10 cellular contexts compared by ENCODE assay signal in the genomic region with DNA sequence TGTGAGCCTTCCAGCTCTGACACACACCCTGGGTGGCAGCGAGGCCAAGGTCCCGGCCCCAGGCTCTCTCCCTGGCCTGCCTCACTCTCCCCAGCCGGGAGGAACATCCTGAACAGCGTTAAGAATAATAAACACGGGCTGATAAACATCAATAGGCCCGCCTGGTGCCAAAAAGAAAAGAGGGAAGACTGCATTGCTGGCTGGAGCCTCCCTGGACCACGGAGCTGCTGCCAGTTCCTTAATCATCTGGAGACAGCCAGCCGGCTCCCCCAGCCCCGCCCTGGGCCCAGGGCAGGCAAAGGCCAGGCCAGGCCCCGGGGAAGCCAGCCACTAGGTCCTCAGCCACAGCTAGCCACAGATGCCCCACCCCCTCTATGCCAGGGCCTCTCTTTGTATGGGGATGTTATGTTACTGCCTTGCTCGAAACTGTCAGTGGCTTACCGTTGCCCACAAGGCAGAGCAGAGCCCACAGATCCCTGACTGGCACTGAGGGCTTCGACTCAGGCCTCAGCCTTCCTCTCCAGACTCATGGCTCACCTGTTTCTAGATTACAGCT.
DNase-seq lines count a peak whose midpoint lies in the region; ATAC-seq and TF ChIP-seq lines count a peak whose summit lies in the region.
"Had no signal": no experiment of that assay in that cellular context is flagged by ENCODE, and none has a peak within 500 bp of the region (broad histone marks: within the 10 kb centered on the region; RNA-seq: fewer than 3 reads in every experiment).

No MANE protein-coding gene starts in this region.

- TF ChIP-seq CTCF in RWPE1 (conservative IDR thresholded peaks at IDR 0.05; ENCODE audit: low read depth) (no peak), fibroblast of the aortic adventitia (IDR thresholded peaks at IDR 0.05; ENCODE audit: insufficient read depth, low read length) (no peak)

- CTCF ChIA-PET in RWPE1 (lab: Yijun Ruan, JAX), result interaction anchor here (0.6 to 0.7 kb wide), 2 partner anchors 341 to 1465 kb away, joined by 3 read pairs; no protein-coding TSS in a partner anchor

- no peak overlapping the region for H3K4me3 ChIP-seq in fibroblast of the aortic adventitia (ENCODE audit: low read depth, low read length)

- POLR2A ChIA-PET in RWPE1 (lab: Yijun Ruan, JAX; ENCODE audit: low non-redundant PET), result no interaction called here

- intact Hi-C loops in posterior vena cava (cut with DNase I), result no loop called here

- ATAC-seq in GM18519 (IDR thresholded peaks at IDR 0.05; ENCODE audit: low FRiP score, unreplicated experiment), result no peak
- ATAC-seq in HG03432 (IDR thresholded peaks at IDR 0.05; ENCODE audit: unreplicated experiment), result no peak
- ATAC-seq: effector memory CD8-positive, alpha-beta T cell had no signal

- peak; percentile 32 for DNase-seq in Daoy (ENCODE audit: low read depth)
- DNase-seq in RWPE1 (ENCODE audit: low spot score), result peak; percentile 20
- peak; percentile 73 for DNase-seq in fibroblast of the aortic adventitia (ENCODE audit: low read depth)
- DNase-seq in posterior vena cava (ENCODE audit: low spot score), result peak; percentile 83
- DNase-seq in NCI-H187 (lab: John Stamatoyannopoulos, UW), result no peak
- no peak for DNase-seq in SHP77 (lab: John Stamatoyannopoulos, UW)
- DNase-seq: effector memory CD8-positive, alpha-beta T cell; RPMI8226 had no signal

- H3K27ac ChIP-seq in RWPE1, result peak overlapping the region; percentile 31; the same call in 1 of the 2 replicates

Comparison
In these comparisons a context has a peak if more than half of its experiments do, and no peak if none do; other contexts are left out.
1. DNase-seq: peak in Daoy (single experiment), RWPE1 (single experiment), fibroblast of the aortic adventitia (single experiment) and posterior vena cava (single experiment); none in NCI-H187 (0 of 2) and SHP77 (0 of 2).